Comparison of ENCODE assay signal across 8 cellular contexts in the genomic region with DNA sequence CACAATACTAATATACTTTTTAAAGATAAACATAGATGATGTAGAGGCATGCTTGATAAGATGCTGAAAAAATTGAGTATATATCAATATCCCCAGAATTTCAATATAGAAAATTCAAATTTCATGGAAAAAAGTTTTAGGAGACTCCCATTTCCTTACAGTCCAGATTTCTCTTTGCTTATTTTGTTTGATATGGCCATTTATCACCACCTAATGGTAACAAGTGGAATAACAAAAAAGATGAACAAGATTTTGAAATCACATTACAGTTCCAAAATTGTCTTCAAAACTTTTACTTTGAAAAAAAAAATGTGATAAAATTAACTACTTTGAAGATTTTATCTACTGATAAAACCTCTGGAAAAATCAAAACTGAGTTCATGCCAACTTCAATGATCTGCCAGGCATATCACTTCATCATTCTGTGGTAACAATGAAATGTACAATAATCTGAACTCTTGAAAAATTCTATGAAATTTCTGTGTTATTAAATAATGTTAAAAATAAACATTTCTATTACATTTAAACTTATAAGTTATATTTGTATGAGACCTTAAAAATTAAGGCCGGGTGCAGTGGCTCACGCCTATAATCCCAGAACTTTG. TPM values are rescaled to one million over a fixed set of nuclear protein-coding genes. Genes with fewer than 3 reads are reported as not detected.
DNase-seq lines count a peak whose midpoint lies in the region; ATAC-seq and TF ChIP-seq lines count a peak whose summit lies in the region.

No MANE protein-coding gene starts in this region.

- H3K27me3 ChIP-seq in kidney epithelial cell (ENCODE audit: control insufficient read depth, insufficient read depth, low read length): no peaks in the 10 kb centered on the region

- in situ Hi-C loops in astrocyte of the spinal cord (cut with HindIII; ENCODE audit: low sequenced_read_pairs): no loop called here

- no peak for TF ChIP-seq POLR2A in GM18505 (IDR thresholded peaks at IDR 0.05; ENCODE audit: borderline replicate concordance, extremely low read depth, insufficient read depth, insufficient read length)

- H3K4me3 ChIP-seq in astrocyte of the spinal cord (ENCODE audit: low read depth, low read length) (no peak overlapping the region), kidney epithelial cell (ENCODE audit: low read depth, low read length) (no peak overlapping the region)

- no peak for ATAC-seq in stimulated activated naive B cell treated with anti-CD40 and anti-IgM and Interleukin-4, amounts not matched to agents 10 μg/mL and 1 μg/mL and 100 μg/mL, for 72 hours (replicated peaks)
- no peak for ATAC-seq in GM18505 (IDR thresholded peaks at IDR 0.05; ENCODE audit: unreplicated experiment)

- TF ChIP-seq CTCF in LNCAP (IDR thresholded peaks at IDR 0.05): peak; percentile 51
- TF ChIP-seq CTCF in astrocyte of the spinal cord (IDR thresholded peaks at IDR 0.05; ENCODE audit: low read depth, low read length): peak; percentile 40
- peak; percentile 40 for TF ChIP-seq CTCF in kidney epithelial cell (IDR thresholded peaks at IDR 0.05; ENCODE audit: insufficient read depth, low read length, poor library complexity, severe bottlenecking)

- intact Hi-C loops in activated naive CD4-positive, alpha-beta T cell treated with anti-CD3 and anti-CD28 coated beads for 36 hours (cut with micrococcal nuclease): loop anchor here (1.0 to 5.0 kb wide), 5 partner anchors 156 to 405 kb away; no protein-coding TSS in a partner anchor

- no peak overlapping the region for H3K4me3 Mint-ChIP-seq in activated naive CD4-positive, alpha-beta T cell treated with anti-CD3 and anti-CD28 coated beads for 36 hours
- H3K4me3 Mint-ChIP-seq in stimulated activated naive B cell treated with anti-CD40 and anti-IgM and Interleukin-4, amounts not matched to agents 10 μg/mL and 1 μg/mL and 100 μg/mL, for 72 hours: no peak overlapping the region

- no peak overlapping the region for H3K27ac Mint-ChIP-seq in activated naive CD4-positive, alpha-beta T cell treated with anti-CD3 and anti-CD28 coated beads for 36 hours
- H3K27ac Mint-ChIP-seq in stimulated activated naive B cell treated with anti-CD40 and anti-IgM and Interleukin-4, amounts not matched to agents 10 μg/mL and 1 μg/mL and 100 μg/mL, for 72 hours: no peak overlapping the region

- no peaks in the 10 kb centered on the region for H3K36me3 Mint-ChIP-seq in activated naive CD4-positive, alpha-beta T cell treated with anti-CD3 and anti-CD28 coated beads for 36 hours (ENCODE audit: low read depth)
- peaks cover 11 to 27% of the 10 kb centered on the region in 2 donors for H3K36me3 Mint-ChIP-seq in stimulated activated naive B cell treated with anti-CD40 and anti-IgM and Interleukin-4, amounts not matched to agents 10 μg/mL and 1 μg/mL and 100 μg/mL, for 72 hours

- no peaks in the 10 kb centered on the region for H3K36me3 ChIP-seq in kidney epithelial cell (ENCODE audit: control insufficient read depth, insufficient read depth, low read length)

- DNase-seq in DMS153 (lab: John Stamatoyannopoulos, UW) (peak; percentile 27), astrocyte of the spinal cord (ENCODE audit: low read depth, low spot score) (peak; percentile 62), kidney epithelial cell (ENCODE audit: low read depth) (no peak), nucleus accumbens (lab: John Stamatoyannopoulos, UW) (no peak)
- no peak for DNase-seq in activated naive CD4-positive, alpha-beta T cell treated with anti-CD3 and anti-CD28 coated beads for 36 hours
- DNase-seq in stimulated activated naive B cell treated with anti-CD40 and anti-IgM and Interleukin-4, amounts not matched to agents 10 μg/mL and 1 μg/mL and 100 μg/mL, for 72 hours: no peak

- CTCF ChIA-PET in activated naive CD4-positive, alpha-beta T cell treated with anti-CD3 and anti-CD28 coated beads for 36 hours (lab: Charles Lee): interaction anchor here (1.9 kb wide), 1 partner anchor 404 kb away, joined by 7 read pairs; no protein-coding TSS in a partner anchor

- H3K4me1 Mint-ChIP-seq in activated naive CD4-positive, alpha-beta T cell treated with anti-CD3 and anti-CD28 coated beads for 36 hours (ENCODE audit: low read depth): no peaks in the 10 kb centered on the region
- peaks cover 1 to 8% of the 10 kb centered on the region in 2 donors for H3K4me1 Mint-ChIP-seq in stimulated activated naive B cell treated with anti-CD40 and anti-IgM and Interleukin-4, amounts not matched to agents 10 μg/mL and 1 μg/mL and 100 μg/mL, for 72 hours

- H3K9me3 Mint-ChIP-seq in activated naive CD4-positive, alpha-beta T cell treated with anti-CD3 and anti-CD28 coated beads for 36 hours: no peaks in the 10 kb centered on the region
- H3K9me3 Mint-ChIP-seq in stimulated activated naive B cell treated with anti-CD40 and anti-IgM and Interleukin-4, amounts not matched to agents 10 μg/mL and 1 μg/mL and 100 μg/mL, for 72 hours: no peaks in the 10 kb centered on the region

- no peaks in the 10 kb centered on the region for H3K27me3 Mint-ChIP-seq in activated naive CD4-positive, alpha-beta T cell treated with anti-CD3 and anti-CD28 coated beads for 36 hours (ENCODE audit: low read depth)
- no peaks in the 10 kb centered on the region for H3K27me3 Mint-ChIP-seq in stimulated activated naive B cell treated with anti-CD40 and anti-IgM and Interleukin-4, amounts not matched to agents 10 μg/mL and 1 μg/mL and 100 μg/mL, for 72 hours

RNA-seq across cellular contexts. Expression of a gene that starts 17.5 kb away (rescaled TPM):
- 20.1 and 25.6 TPM in 2 replicates for total RNA-seq in kidney epithelial cell
- 10 to 100 TPM; 15.4 to 17.0 TPM for total RNA-seq in activated naive CD4-positive, alpha-beta T cell treated with anti-CD3 and anti-CD28 coated beads for 36 hours

RNA-seq across cellular contexts. Expression of a gene that starts 25.6 kb away (rescaled TPM):
- not detected in 2 replicates for total RNA-seq in kidney epithelial cell
- not detected for total RNA-seq in activated naive CD4-positive, alpha-beta T cell treated with anti-CD3 and anti-CD28 coated beads for 36 hours

Comparison
In these comparisons a context has a peak if more than half of its experiments do, and no peak if none do; other contexts are left out.
1. DNase-seq: peak in DMS153 (single experiment) and astrocyte of the spinal cord (single experiment); none in kidney epithelial cell (single experiment), activated naive CD4-positive, alpha-beta T cell treated with anti-CD3 and anti-CD28 coated beads for 36 hours (single experiment), nucleus accumbens (0 of 56) and stimulated activated naive B cell treated with anti-CD40 and anti-IgM and Interleukin-4, amounts not matched to agents 10 μg/mL and 1 μg/mL and 100 μg/mL, for 72 hours (single experiment).
2. Peak in every context shown above with its lines, with median percentiles within 50 percentile points of each other: CTCF ChIP-seq.